In genomic region chr13:113186061-113186900, GRCh38 we compare ENCODE assay signal across 8 cellular contexts. TPM values are rescaled to one million over a fixed set of nuclear protein-coding genes. Genes with fewer than 3 reads are reported as not detected.
A peak's percentile ranks its signal among the peaks of the same experiment; 100 is the strongest.
DNase-seq lines count a peak whose midpoint lies in the region; ATAC-seq and TF ChIP-seq lines count a peak whose summit lies in the region.

No MANE protein-coding gene starts in this region.

- H3K36me3 Mint-ChIP-seq in naive thymus-derived CD4-positive, alpha-beta T cell: peaks cover 12 to 55% (median 37%) of the 10 kb centered on the region in 5 donors

- no peak for TF ChIP-seq CTCF in RWPE1 (conservative IDR thresholded peaks at IDR 0.05; ENCODE audit: low read depth)
- TF ChIP-seq CTCF in omental fat pad (IDR thresholded peaks at IDR 0.05): no peak

- peak; percentile 62 for ATAC-seq in GM18519 (IDR thresholded peaks at IDR 0.05; ENCODE audit: low FRiP score, unreplicated experiment)
- ATAC-seq in GM21786 (IDR thresholded peaks at IDR 0.05; ENCODE audit: unreplicated experiment): peak; percentile 95
- ATAC-seq in naive thymus-derived CD4-positive, alpha-beta T cell: peak; percentile 62
- no peak for ATAC-seq in omental fat pad (ENCODE audit: low FRiP score)

- no peak overlapping the region for H3K4me3 ChIP-seq in naive thymus-derived CD4-positive, alpha-beta T cell (ENCODE audit: low read length)

- CTCF ChIA-PET in RWPE1 (lab: Yijun Ruan, JAX): no interaction called here
- CTCF ChIA-PET in naive thymus-derived CD4-positive, alpha-beta T cell (lab: Charles Lee): interaction anchor here (0.7 kb wide), 1 partner anchor 87 kb away, joined by 3 read pairs; no protein-coding TSS in a partner anchor

- H3K4me1 Mint-ChIP-seq in naive thymus-derived CD4-positive, alpha-beta T cell: peaks cover 13 to 49% (median 14%) of the 10 kb centered on the region in 7 donors

- no peaks in the 10 kb centered on the region for H3K9me3 Mint-ChIP-seq in naive thymus-derived CD4-positive, alpha-beta T cell

- H3K4me3 Mint-ChIP-seq in naive thymus-derived CD4-positive, alpha-beta T cell: peak overlapping the region in 5 of 10 donors; percentile 10 to 59 (median 57)

- intact Hi-C loops in naive thymus-derived CD4-positive, alpha-beta T cell (cut with micrococcal nuclease): no loop called here

- no peaks in the 10 kb centered on the region for H3K27me3 ChIP-seq in naive thymus-derived CD4-positive, alpha-beta T cell (ENCODE audit: control insufficient read depth in 2 of 2, insufficient read depth in 2 of 2, low read length in 2 of 2)

- peaks cover 5 to 47% (median 9%) of the 10 kb centered on the region in 3 experiments for H3K36me3 ChIP-seq in naive thymus-derived CD4-positive, alpha-beta T cell (ENCODE audit: control insufficient read depth in 2 of 3, insufficient read depth in 3 of 3, low read length in 3 of 3)

- H3K4me1 ChIP-seq in naive thymus-derived CD4-positive, alpha-beta T cell (ENCODE audit: control insufficient read depth in 2 of 2, insufficient read depth in 2 of 2, low read length in 2 of 2): peaks cover 6 to 49% of the 10 kb centered on the region in 2 donors

- H3K9me3 ChIP-seq in naive thymus-derived CD4-positive, alpha-beta T cell (ENCODE audit: control insufficient read depth in 2 of 3, low read length in 3 of 3): no peaks in the 10 kb centered on the region

- no peaks in the 10 kb centered on the region for H3K27me3 Mint-ChIP-seq in naive thymus-derived CD4-positive, alpha-beta T cell

- H3K27ac Mint-ChIP-seq in naive thymus-derived CD4-positive, alpha-beta T cell: peak overlapping the region in 8 of 9 donors; percentile 40 to 94 (median 80)

- peak overlapping the region; percentile 79 for H3K27ac ChIP-seq in RWPE1
- no peak overlapping the region for H3K27ac ChIP-seq in naive thymus-derived CD4-positive, alpha-beta T cell (ENCODE audit: low read depth, low read length)

- DNase-seq in RWPE1 (ENCODE audit: low spot score): no peak
- DNase-seq in naive thymus-derived CD4-positive, alpha-beta T cell: no peak
- no peak for DNase-seq in omental fat pad (ENCODE audit: low spot score)
- no peak for DNase-seq in stimulated activated naive CD4-positive, alpha-beta T cell treated with Interleukin-2 at 50 U/mL for 16 hours (lab: John Stamatoyannopoulos, UW)
- no peak for DNase-seq in 8988T
- no peak for DNase-seq in cortex of kidney (lab: John Stamatoyannopoulos, UW)

- POLR2A ChIA-PET in RWPE1 (lab: Yijun Ruan, JAX; ENCODE audit: low non-redundant PET): no interaction called here
- POLR2A ChIA-PET in naive thymus-derived CD4-positive, alpha-beta T cell (lab: Charles Lee): interaction anchor here (1.3 to 2.9 kb wide), 4 partner anchors 17 to 23 kb away, joined by 4 to 23 read pairs (median 8); partner anchors contain the start of genes CUL4A and PCID2

RNA-seq across cellular contexts. Expression of gene PCID2, which starts 22.2 kb away (rescaled TPM):
- total RNA-seq in naive thymus-derived CD4-positive, alpha-beta T cell: 10 to 100 TPM; 44.2 to 83.7 (median 77.1) TPM
- polyA plus RNA-seq in naive thymus-derived CD4-positive, alpha-beta T cell: 10 to 100 TPM; 62.9 to 84.4 TPM
- 10 to 100 TPM; 44.8 to 45.8 (median 44.8) TPM for total RNA-seq in omental fat pad

RNA-seq across cellular contexts. Expression of gene CUL4A, which starts 23.1 kb away (rescaled TPM):
- 10 to 100 TPM; 69.2 to 94.7 (median 82.3) TPM for total RNA-seq in naive thymus-derived CD4-positive, alpha-beta T cell
- polyA plus RNA-seq in naive thymus-derived CD4-positive, alpha-beta T cell: 10 to 100 TPM; 35.0 to 61.2 TPM
- 100 to 1,000 TPM in 1 of 4 donors, 10 to 100 TPM in 3; 70.8 to 145 (median 86.8) TPM for total RNA-seq in omental fat pad

RNA-seq across cellular contexts. Expression of gene PROZ, which starts 27.8 kb away (rescaled TPM):
- total RNA-seq in naive thymus-derived CD4-positive, alpha-beta T cell: under 1 TPM in 1 of 5 experiments, not detected in 4; 0.24 TPM
- not detected for polyA plus RNA-seq in naive thymus-derived CD4-positive, alpha-beta T cell
- total RNA-seq in omental fat pad: not detected
